Comparison of ENCODE assay signal across 1 cellular context in genomic region chr14:100102156-100102785, GRCh38.
TF ChIP-seq lines count a peak whose summit lies in the region.

No MANE protein-coding gene starts in this region.

TF ChIP-seq in HepG2, 621 proteins besides CTCF, POLR2A, EP300 and RAD21:
- TF ChIP-seq ZNF577 (CRISPR knock-in tag; IDR thresholded peaks at IDR 0.05; ENCODE audit: borderline replicate concordance, low read depth), result no peak
- TF ChIP-seq ZNF788 (CRISPR knock-in tag; IDR thresholded peaks at IDR 0.05; ENCODE audit: borderline replicate concordance), result no peak
- TF ChIP-seq SOX13 (IDR thresholded peaks at IDR 0.05), result no peak
- TF ChIP-seq SOX13 (CRISPR knock-in tag; conservative IDR thresholded peaks at IDR 0.05 in 1 of 2, IDR thresholded peaks at IDR 0.05 in 1 of 2), result no peak
- TF ChIP-seq TERF1 (CRISPR knock-in tag; IDR thresholded peaks at IDR 0.05), result no peak
- TF ChIP-seq DNMT1 (CRISPR knock-in tag; IDR thresholded peaks at IDR 0.05), result no peak
- TF ChIP-seq THAP8 (CRISPR knock-in tag; IDR thresholded peaks at IDR 0.05; ENCODE audit: borderline replicate concordance), result no peak
- TF ChIP-seq ZBTB25 (CRISPR knock-in tag; IDR thresholded peaks at IDR 0.05), result no peak
- no peak for TF ChIP-seq ZSCAN25 (CRISPR knock-in tag; IDR thresholded peaks at IDR 0.05)
- TF ChIP-seq TMF1 (CRISPR knock-in tag; IDR thresholded peaks at IDR 0.05; ENCODE audit: low read depth), result no peak
- no peak for TF ChIP-seq SP2 (CRISPR knock-in tag; IDR thresholded peaks at IDR 0.05)
- no peak for TF ChIP-seq ZNF674 (CRISPR knock-in tag; IDR thresholded peaks at IDR 0.05; ENCODE audit: low read depth)
- TF ChIP-seq GLI4 (CRISPR knock-in tag; IDR thresholded peaks at IDR 0.05; ENCODE audit: borderline replicate concordance), result no peak
- no peak for TF ChIP-seq CHD2 (IDR thresholded peaks at IDR 0.05; ENCODE audit: low read depth, low read length)
- no peak for TF ChIP-seq ZMAT3 (CRISPR knock-in tag; conservative IDR thresholded peaks at IDR 0.05)
- no peak for TF ChIP-seq THAP11 (CRISPR knock-in tag; IDR thresholded peaks at IDR 0.05)
- TF ChIP-seq ZNF615 (CRISPR knock-in tag; IDR thresholded peaks at IDR 0.05; ENCODE audit: borderline replicate concordance), result no peak
- TF ChIP-seq TBX2 (CRISPR knock-in tag; IDR thresholded peaks at IDR 0.05; ENCODE audit: borderline replicate concordance), result no peak
- TF ChIP-seq ZNF414 (CRISPR knock-in tag; IDR thresholded peaks at IDR 0.05), result no peak
- TF ChIP-seq CEBPZ (IDR thresholded peaks at IDR 0.05; ENCODE audit: low read length), result no peak
- TF ChIP-seq SMAD9 (CRISPR knock-in tag; IDR thresholded peaks at IDR 0.05), result no peak
